12 cellular contexts compared by ENCODE assay signal in genomic region chr4:25158817-25159216, GRCh38. TPM values are rescaled to one million over a fixed set of nuclear protein-coding genes. Genes with fewer than 3 reads are reported as not detected.
A peak's percentile ranks its signal among the peaks of the same experiment; 100 is the strongest.
DNase-seq lines count a peak whose midpoint lies in the region; ATAC-seq and TF ChIP-seq lines count a peak whose summit lies in the region.
"Had no signal": no experiment of that assay in that cellular context is flagged by ENCODE, and none has a peak within 500 bp of the region (broad histone marks: within the 10 kb centered on the region; RNA-seq: fewer than 3 reads in every experiment).

No MANE protein-coding gene starts in this region.

- H3K9me3 Mint-ChIP-seq in activated naive CD8-positive, alpha-beta T cell (ENCODE audit: low read depth) = no peaks in the 10 kb centered on the region
- H3K9me3 Mint-ChIP-seq in nephron progenitor cell = no peaks in the 10 kb centered on the region

- H3K27ac ChIP-seq in upper lobe of right lung = no peak overlapping the region

- H3K9me3 ChIP-seq in upper lobe of right lung = no peaks in the 10 kb centered on the region
- H3K9me3 ChIP-seq: vagina had no signal

- no peak for ATAC-seq in upper lobe of right lung

- peaks cover 6% of the 10 kb centered on the region for H3K36me3 Mint-ChIP-seq in activated naive CD8-positive, alpha-beta T cell
- H3K36me3 Mint-ChIP-seq in nephron progenitor cell (ENCODE audit: low read depth) = no peaks in the 10 kb centered on the region

- intact Hi-C loops in upper lobe of right lung (cut with DNase I) = no loop called here

- in situ Hi-C loops in GM13977 (cut with MboI; ENCODE audit: low pct_unique_long_range_greater_than_20kb, low sequenced_read_pairs, unreplicated experiment) = no loop called here

- peaks cover 9% of the 10 kb centered on the region for H3K36me3 ChIP-seq in upper lobe of right lung

- H3K27me3 Mint-ChIP-seq in activated naive CD8-positive, alpha-beta T cell = no peaks in the 10 kb centered on the region
- no peaks in the 10 kb centered on the region for H3K27me3 Mint-ChIP-seq in nephron progenitor cell (ENCODE audit: low read depth, poor library complexity)

- peak overlapping the region; percentile 92 for H3K27ac Mint-ChIP-seq in activated naive CD8-positive, alpha-beta T cell
- no peak overlapping the region for H3K27ac Mint-ChIP-seq in nephron progenitor cell

- DNase-seq in NCI-H748 (lab: John Stamatoyannopoulos, UW; ENCODE audit: unreplicated experiment) (peak; percentile 43), NCI-H748 treated with DMSO at 0.1 percent for 48 hours (lab: John Stamatoyannopoulos, UW) (no peak), LNCaP clone FGC (ENCODE audit: low read depth) (no peak), nephron progenitor cell (no peak), GM13977 (ENCODE audit: low spot score) (no peak), glomerular visceral epithelial cell (ENCODE audit: extremely low spot score) (no peak), upper lobe of right lung (no peak)
- DNase-seq: amniotic stem cell; NK-92 treated with Interleukin-12 subunit alpha and Interleukin-12 subunit beta, amount 100 ng/mL, for 24 hours; occipital lobe had no signal

- H3K4me1 ChIP-seq in upper lobe of right lung = peaks cover 24% of the 10 kb centered on the region

- TF ChIP-seq CTCF in LNCaP clone FGC (IDR thresholded peaks at IDR 0.05; ENCODE audit: control insufficient read depth, extremely low read depth, insufficient read depth) (no peak), nephron progenitor cell (IDR thresholded peaks at IDR 0.05) (no peak), GM13977 (IDR thresholded peaks at IDR 0.05; ENCODE audit: extremely low read depth, insufficient read depth, missing control alignments) (no peak), upper lobe of right lung (IDR thresholded peaks at IDR 0.05) (no peak)

- peak overlapping the region; percentile 95 for H3K4me3 ChIP-seq in LNCaP clone FGC (ENCODE audit: low read depth, low read length)
- H3K4me3 ChIP-seq in upper lobe of right lung = no peak overlapping the region

- H3K27me3 ChIP-seq in upper lobe of right lung = no peaks in the 10 kb centered on the region
- H3K27me3 ChIP-seq: vagina had no signal

- peaks cover 45% of the 10 kb centered on the region for H3K4me1 Mint-ChIP-seq in activated naive CD8-positive, alpha-beta T cell (ENCODE audit: low read depth)
- peaks cover 29% of the 10 kb centered on the region for H3K4me1 Mint-ChIP-seq in nephron progenitor cell

- peak overlapping the region; percentile 93 for H3K4me3 Mint-ChIP-seq in activated naive CD8-positive, alpha-beta T cell
- H3K4me3 Mint-ChIP-seq in nephron progenitor cell = peak overlapping the region; percentile 91

RNA-seq across cellular contexts. Expression of gene SEPSECS, which starts 1.4 kb away (rescaled TPM):
- total RNA-seq in upper lobe of right lung = 8.5 TPM
